16 cellular contexts compared by ENCODE assay signal in the genomic region with DNA sequence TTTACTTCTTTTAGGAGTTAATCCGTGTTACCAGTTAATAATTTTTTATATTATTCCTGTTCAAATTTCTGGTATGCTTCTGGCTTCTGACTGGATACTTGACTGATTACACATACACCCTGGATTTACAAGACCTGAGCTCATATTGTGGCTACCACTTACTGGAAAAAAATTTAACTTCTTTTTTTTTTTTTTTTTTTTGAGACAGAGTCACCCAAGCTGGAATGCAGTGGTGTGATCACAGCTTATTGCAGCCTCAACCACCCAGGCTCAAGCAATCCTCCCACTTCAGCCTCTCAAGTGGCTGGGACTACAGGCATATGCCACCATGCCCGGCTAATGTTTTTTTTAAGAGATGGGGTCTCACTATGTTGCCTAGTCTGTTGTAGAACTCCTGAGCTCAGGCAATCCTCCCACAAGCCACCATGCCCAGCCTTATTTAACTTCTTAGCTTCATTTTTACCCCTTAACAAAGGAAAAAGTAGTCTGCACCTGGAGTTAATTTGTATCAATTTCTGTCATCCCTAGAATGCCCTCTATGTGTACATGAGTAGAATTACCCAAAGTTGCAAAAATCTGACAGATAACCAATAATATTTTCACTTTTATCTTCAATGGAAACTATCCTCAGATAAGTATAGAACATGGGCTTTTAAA. TPM values are rescaled to one million over a fixed set of nuclear protein-coding genes. Genes with fewer than 3 reads are reported as not detected.
DNase-seq lines count a peak whose midpoint lies in the region; ATAC-seq, FAIRE-seq and TF ChIP-seq lines count a peak whose summit lies in the region.
"Had no signal": no experiment of that assay in that cellular context is flagged by ENCODE, and none has a peak within 500 bp of the region (broad histone marks: within the 10 kb centered on the region; RNA-seq: fewer than 3 reads in every experiment).

No MANE protein-coding gene starts in this region.

- CTCF ChIA-PET in HepG2 (lab: Yijun Ruan, JAX; ENCODE audit: low intra/inter-chr PET ratio, low total read pairs) = no interaction called here

- no peak overlapping the region for H3K4me2 ChIP-seq in HepG2 (ENCODE audit: low read depth, low read length)

- H2AFZ ChIP-seq in HepG2 (ENCODE audit: low read length) = no peak overlapping the region

- peaks cover 37% of the 10 kb centered on the region for H3K36me3 Mint-ChIP-seq in central memory CD8-positive, alpha-beta T cell (ENCODE audit: insufficient read depth)
- H3K36me3 Mint-ChIP-seq in naive thymus-derived CD8-positive, alpha-beta T cell = peaks cover 10 to 67% (median 17%) of the 10 kb centered on the region in 3 donors

- H3K79me2 ChIP-seq in HepG2 (ENCODE audit: insufficient read depth, low read length) = no peaks in the 10 kb centered on the region

- peak overlapping the region; percentile 41 for H3K27ac Mint-ChIP-seq in central memory CD8-positive, alpha-beta T cell (ENCODE audit: low read depth)
- H3K27ac Mint-ChIP-seq in naive thymus-derived CD8-positive, alpha-beta T cell = peak overlapping the region in 6 of 10 donors; percentile 7 to 53 (median 30)
- H3K27ac Mint-ChIP-seq: activated CD8-positive, alpha-beta T cell treated with anti-CD3 and anti-CD28 coated beads, Interleukin-2, amount 10 ng/mL, durations not matched to agents 7 days and 5 days; activated naive CD4-positive, alpha-beta T cell treated with anti-CD3 and anti-CD28 coated beads, Interleukin-2, amount 50 U/mL, for 24 hours; CD8-positive, alpha-beta T cell; dendritic cell treated with granulocyte-macrophage colony-stimulating factor and Interleukin-4, amounts not matched to agents 40 ng/mL and 50 ng/mL, for 4 days; T-helper 2 cell treated with Interferon-gamma antibody and Interleukin-4, amounts not matched to agents 5 μg/mL and 100 μg/mL, for 36 hours had no signal

- peak; percentile 52 for DNase-seq in AG20443 (ENCODE audit: low spot score)
- peak; percentile 52 for DNase-seq in M059J (ENCODE audit: low read depth)
- no peak for DNase-seq in central memory CD8-positive, alpha-beta T cell (ENCODE audit: low spot score in 2 of 2)
- no peak for DNase-seq in naive thymus-derived CD8-positive, alpha-beta T cell
- DNase-seq in HepG2 (ENCODE audit: low spot score) = no peak
- no peak for DNase-seq in prostate gland (ENCODE audit: low spot score)
- no peak for DNase-seq in HuH-7.5 (ENCODE audit: low spot score)
- no peak for DNase-seq in dedifferentiated amniotic fluid mesenchymal stem cell (ENCODE audit: extremely low spot score)
- DNase-seq: activated CD8-positive, alpha-beta T cell treated with anti-CD3 and anti-CD28 coated beads, Interleukin-2, amount 10 ng/mL, durations not matched to agents 7 days and 5 days; CD8-positive, alpha-beta T cell; head of caudate nucleus; NCI-H1930 had no signal

- TF ChIP-seq CTCF in HepG2 (CRISPR knock-in tag; IDR thresholded peaks at IDR 0.05) (no peak), prostate gland (IDR thresholded peaks at IDR 0.05) (no peak)

- no peak overlapping the region for H3K4me3 Mint-ChIP-seq in central memory CD8-positive, alpha-beta T cell
- no peak overlapping the region for H3K4me3 Mint-ChIP-seq in naive thymus-derived CD8-positive, alpha-beta T cell
- H3K4me3 Mint-ChIP-seq: activated CD8-positive, alpha-beta T cell treated with anti-CD3 and anti-CD28 coated beads, Interleukin-2, amount 10 ng/mL, durations not matched to agents 7 days and 5 days; activated naive CD4-positive, alpha-beta T cell treated with anti-CD3 and anti-CD28 coated beads, Interleukin-2, amount 50 U/mL, for 24 hours; CD8-positive, alpha-beta T cell; dendritic cell treated with granulocyte-macrophage colony-stimulating factor and Interleukin-4, amounts not matched to agents 40 ng/mL and 50 ng/mL, for 4 days; T-helper 2 cell treated with Interferon-gamma antibody and Interleukin-4, amounts not matched to agents 5 μg/mL and 100 μg/mL, for 36 hours had no signal

- intact Hi-C loops in HepG2 (cut with micrococcal nuclease; ENCODE audit: unreplicated experiment) = loop anchor here (2.0 kb wide), 1 partner anchor 109 kb away; no protein-coding TSS in a partner anchor
- intact Hi-C loops in prostate gland (cut with DNase I) = loop anchor here (10.0 kb wide), 1 partner anchor 101 kb away; the partner anchor contains the start of gene SRD5A3

- H3K36me3 ChIP-seq in HepG2 (replicated peaks in 1 of 2; ENCODE audit: control insufficient read depth in 1 of 2, insufficient read depth in 2 of 2, low read length in 2 of 2) (peaks cover 3 to 50% of the 10 kb centered on the region in 2 experiments), prostate gland (no peaks in the 10 kb centered on the region)
- H3K36me3 ChIP-seq: neutrophil had no signal

- H3K9ac ChIP-seq in HepG2 (ENCODE audit: insufficient read depth, low read depth, low read length) = no peak overlapping the region

- WGBS in HepG2 (ENCODE audit: low lambda C conversion rate) = 96% methylated on average over 2 of the region's 2 CpGs
- WGBS in prostate gland = 96% methylated on average over 2 of the region's 2 CpGs

- H3K27ac ChIP-seq in HepG2 (ENCODE audit: extremely low read length, insufficient read depth, low read length) (no peak overlapping the region), prostate gland (no peak overlapping the region)
- H3K27ac ChIP-seq: neutrophil had no signal

- no peaks in the 10 kb centered on the region for H4K20me1 ChIP-seq in HepG2 (ENCODE audit: insufficient read depth, low read length)

- no peak for TF ChIP-seq EP300 in HepG2 (IDR thresholded peaks at IDR 0.05; ENCODE audit: low read depth in 2 of 2, low read length in 2 of 2)
- TF ChIP-seq EP300 in HepG2 (CRISPR knock-in tag; IDR thresholded peaks at IDR 0.05; ENCODE audit: borderline replicate concordance) = no peak

- no peak for TF ChIP-seq RAD21 in HepG2 (CRISPR knock-in tag; IDR thresholded peaks at IDR 0.05)

- no TSS peak for BruUV-seq in HepG2 (replicated peaks; lab: Mats Ljungman, UMichigan)

- no peak for ATAC-seq in central memory CD8-positive, alpha-beta T cell (replicated peaks; ENCODE audit: extremely low read depth, poor library complexity, severe bottlenecking)
- ATAC-seq in naive thymus-derived CD8-positive, alpha-beta T cell = no peak
- ATAC-seq in HepG2 = no peak
- ATAC-seq: activated CD8-positive, alpha-beta T cell treated with anti-CD3 and anti-CD28 coated beads, Interleukin-2, amount 10 ng/mL, durations not matched to agents 7 days and 5 days; CD8-positive, alpha-beta T cell had no signal

- TF ChIP-seq POLR2A in HepG2 (IDR thresholded peaks at IDR 0.05; ENCODE audit: insufficient read depth in 1 of 2, low read depth in 2 of 2, low read length in 2 of 2) (no peak), prostate gland (IDR thresholded peaks at IDR 0.05) (no peak)

- POLR2A ChIA-PET in naive thymus-derived CD8-positive, alpha-beta T cell (lab: Charles Lee) = no interaction called here
- POLR2A ChIA-PET in HepG2 (lab: Yijun Ruan, JAX) = no interaction called here

- H3K4me1 Mint-ChIP-seq in central memory CD8-positive, alpha-beta T cell = peaks cover 1% of the 10 kb centered on the region
- peaks cover 0 to 12% (median 10%) of the 10 kb centered on the region in 4 donors for H3K4me1 Mint-ChIP-seq in naive thymus-derived CD8-positive, alpha-beta T cell

- in situ Hi-C loops in HepG2 (cut with HindIII; ENCODE audit: extremely low pct_ligation_motif_present, low pct_unique_long_range_greater_than_20kb) = no loop called here

- H3K4me1 ChIP-seq in HepG2 (ENCODE audit: insufficient read depth, low read length) (no peaks in the 10 kb centered on the region), prostate gland (replicated peaks) (no peaks in the 10 kb centered on the region)

- no peaks in the 10 kb centered on the region for H3K27me3 Mint-ChIP-seq in central memory CD8-positive, alpha-beta T cell
- H3K27me3 Mint-ChIP-seq in naive thymus-derived CD8-positive, alpha-beta T cell = no peaks in the 10 kb centered on the region
- H3K27me3 Mint-ChIP-seq: activated naive CD4-positive, alpha-beta T cell treated with anti-CD3 and anti-CD28 coated beads, Interleukin-2, amount 50 U/mL, for 24 hours; dendritic cell treated with granulocyte-macrophage colony-stimulating factor and Interleukin-4, amounts not matched to agents 40 ng/mL and 50 ng/mL, for 4 days had no signal

- H3K9me3 Mint-ChIP-seq in central memory CD8-positive, alpha-beta T cell = no peaks in the 10 kb centered on the region
- no peaks in the 10 kb centered on the region for H3K9me3 Mint-ChIP-seq in naive thymus-derived CD8-positive, alpha-beta T cell
- H3K9me3 Mint-ChIP-seq: activated naive CD4-positive, alpha-beta T cell treated with anti-CD3 and anti-CD28 coated beads, Interleukin-2, amount 50 U/mL, for 24 hours; CD8-positive, alpha-beta T cell; dendritic cell treated with granulocyte-macrophage colony-stimulating factor and Interleukin-4, amounts not matched to agents 40 ng/mL and 50 ng/mL, for 4 days; T-helper 2 cell treated with Interferon-gamma antibody and Interleukin-4, amounts not matched to agents 5 μg/mL and 100 μg/mL, for 36 hours had no signal

- FAIRE-seq in HepG2 (lab: Jason Lieb, UNC) = no peak

- H3K27me3 ChIP-seq in HepG2 (ENCODE audit: control insufficient read depth in 1 of 2, insufficient read depth in 2 of 2, low read length in 2 of 2) (no peaks in the 10 kb centered on the region), prostate gland (replicated peaks; ENCODE audit: insufficient read depth) (no peaks in the 10 kb centered on the region)
- H3K27me3 ChIP-seq: neutrophil had no signal

- H3K4me3 ChIP-seq in HepG2 (replicated peaks in 1 of 3; ENCODE audit: insufficient read depth in 1 of 3, low read depth in 2 of 3, low read length in 3 of 3) (no peak overlapping the region), prostate gland (no peak overlapping the region)

- no peaks in the 10 kb centered on the region for H3K9me3 ChIP-seq in HepG2 (ENCODE audit: low read length)
- H3K9me3 ChIP-seq in prostate gland = no peaks in the 10 kb centered on the region
- H3K9me3 ChIP-seq: neutrophil had no signal

RNA-seq across cellular contexts. Expression of gene TMEM165, which starts 50.3 kb away (rescaled TPM):
- 132 and 143 TPM in 2 replicates for total RNA-seq in M059J (2014; rRNA removed; shearing (Covaris generic))
- total RNA-seq in naive thymus-derived CD8-positive, alpha-beta T cell = 10 to 100 TPM; 62.5 to 63.3 TPM
- 10 to 100 TPM; 16.0 to 32.7 (median 25.9) TPM for polyA plus RNA-seq in naive thymus-derived CD8-positive, alpha-beta T cell
- 32.0 and 54.6 TPM in 2 replicates for total RNA-seq in HepG2 (2016; rRNA removed; fragmentation: Illumina TruSeq; extraction: Trizol)
- 49.0 and 49.6 TPM in 2 replicates for total RNA-seq in HepG2 (2016; cell fraction: cytosol; rRNA removed; fragmentation: Illumina TruSeq; extraction: Trizol; ENCODE audit: low read depth)
- total RNA-seq in HepG2 (2016; cell fraction: insoluble cytoplasmic fraction; rRNA removed; fragmentation: Illumina TruSeq; extraction: Trizol) = 31.3 and 54.4 TPM in 2 replicates
- 41.0 and 41.4 TPM in 2 replicates for total RNA-seq in HepG2 (2016; cell fraction: membrane; rRNA removed; fragmentation: Illumina TruSeq; extraction: Trizol)
- total RNA-seq in HepG2 (2016; cell fraction: nucleus; rRNA removed; fragmentation: Illumina TruSeq; extraction: Trizol) = 69.6 and 76.4 TPM in 2 replicates
- 82.0 and 103 TPM in 2 replicates for polyA plus RNA-seq in HepG2 (2011; rRNA removed)
- polyA plus RNA-seq in HepG2 (2011; cell fraction: cytosol; rRNA removed) = 36.3 and 40.4 TPM in 2 replicates
- 57.5 and 61.2 TPM in 2 replicates for polyA plus RNA-seq in HepG2 (2011; cell fraction: nucleus; rRNA removed)
- 27.9 and 35.8 TPM in 2 replicates for polyA plus RNA-seq in HepG2 (2012)
- polyA plus RNA-seq in HepG2 (2016; cell fraction: cytosol; fragmentation: Illumina TruSeq; extraction: Trizol; ENCODE audit: low read depth) = 17.4 and 21.2 TPM in 2 replicates
- 36.0 and 38.8 TPM in 2 replicates for polyA plus RNA-seq in HepG2 (2016; cell fraction: insoluble cytoplasmic fraction; fragmentation: Illumina TruSeq; extraction: Trizol; ENCODE audit: low read depth)
- 27.2 and 31.4 TPM in 2 replicates for polyA plus RNA-seq in HepG2 (2016; cell fraction: membrane; fragmentation: Illumina TruSeq; extraction: Trizol; ENCODE audit: low read depth)
- polyA plus RNA-seq in HepG2 (2016; cell fraction: nucleus; fragmentation: Illumina TruSeq; extraction: Trizol; ENCODE audit: insufficient read depth, low read depth) = 108 and 117 TPM in 2 replicates
- 170 and 281 TPM in 2 replicates for polyA minus RNA-seq in HepG2 (2011; rRNA and poly(A)+ RNA removed; ENCODE audit: low replicate concordance)
- polyA minus RNA-seq in HepG2 (2011; cell fraction: cytosol; rRNA and poly(A)+ RNA removed) = 36.6 and 41.3 TPM in 2 replicates
- polyA minus RNA-seq in HepG2 (2011; cell fraction: nucleus; rRNA and poly(A)+ RNA removed) = 125 and 131 TPM in 2 replicates
- 100 to 1,000 TPM; 117 to 183 TPM for total RNA-seq in prostate gland

Comparison
In these comparisons a context has a peak if more than half of its experiments do, and no peak if none do; other contexts are left out.
1. DNase-seq: peak in AG20443 (single experiment) and M059J (single experiment); none in central memory CD8-positive, alpha-beta T cell (0 of 2), naive thymus-derived CD8-positive, alpha-beta T cell (0 of 10), HepG2 (single experiment), prostate gland (single experiment), HuH-7.5 (single experiment) and dedifferentiated amniotic fluid mesenchymal stem cell (single experiment).